Comparison of ENCODE assay signal across 25 cellular contexts in the genomic region with DNA sequence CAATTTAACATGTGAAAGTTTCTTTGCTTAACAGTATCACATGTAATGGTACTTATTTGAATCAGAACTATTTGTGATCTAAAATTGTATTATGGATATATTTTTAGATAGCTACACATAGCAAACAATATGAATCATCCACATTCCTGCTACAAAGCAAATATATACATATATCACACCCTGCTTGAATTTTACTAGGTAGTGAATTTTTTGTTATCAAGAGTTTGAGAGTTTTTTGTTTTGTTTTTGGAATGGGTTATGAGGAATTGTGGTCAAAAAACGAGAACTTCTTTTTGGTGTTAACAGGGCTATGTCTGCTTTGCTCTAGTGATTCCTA.
"Had no signal": no experiment of that assay in that cellular context is flagged by ENCODE, and none has a peak within 500 bp of the region (broad histone marks: within the 10 kb centered on the region; RNA-seq: fewer than 3 reads in every experiment).

No MANE protein-coding gene starts in this region.

- ATAC-seq: gastroesophageal sphincter; heart left ventricle; left lobe of liver; mucosa of descending colon; natural killer cell treated with Interleukin-12 subunit alpha and Interleukin-12 subunit beta and Interleukin-15 and Interleukin-18, amount 100 ng/mL, for 72 hours; right lobe of liver; stimulated activated naive CD8-positive, alpha-beta T cell treated with anti-CD3 and anti-CD28 coated beads, Interleukin-15, amount 100 ng/mL, for 72 hours had no signal

- DNase-seq: dorsolateral prefrontal cortex; effector CD4-positive, alpha-beta T cell; heart left ventricle; kidney; mucosa of descending colon; naive B cell; right lobe of liver; stimulated activated CD4-positive, alpha-beta T cell treated with anti-CD3 and anti-CD28 coated beads, Interleukin-12 subunit alpha, Interleukin-12 subunit beta, amount 100 ng/mL, for 4 hours; stimulated activated CD4-positive, alpha-beta T cell treated with anti-CD3 and anti-CD28 coated beads, Interleukin-1b, Interleukin-23, amount 100 ng/mL, for 48 hours; stimulated activated CD4-positive, alpha-beta T cell treated with anti-CD3 and anti-CD28 coated beads, Interleukin-4, amount 100 ng/mL, for 1 hour; stimulated activated CD8-positive, alpha-beta memory T cell treated with anti-CD3 and anti-CD28 coated beads, Interleukin-4, amount 100 ng/mL, for 48 hours; stimulated activated naive CD4-positive, alpha-beta T cell; stimulated activated naive CD8-positive, alpha-beta T cell treated with anti-CD3 and anti-CD28 coated beads, Interleukin-15, amount 100 ng/mL, for 72 hours; transverse colon; upper lobe of right lung; uterus had no signal

- H3K4me3 ChIP-seq: dorsolateral prefrontal cortex, esophagus muscularis mucosa, gastroesophageal sphincter, heart left ventricle, hepatocyte, mucosa of descending colon, right lobe of liver, smooth muscle cell, suprapubic skin, transverse colon, upper lobe of right lung, uterus had no signal

- H3K4me1 ChIP-seq: esophagus muscularis mucosa, foreskin keratinocyte, gastroesophageal sphincter, heart left ventricle, right lobe of liver, transverse colon, upper lobe of right lung, uterus had no signal

- H3K4me2 ChIP-seq: hepatocyte, smooth muscle cell had no signal

- H3K36me3 ChIP-seq: esophagus muscularis mucosa, gastroesophageal sphincter, heart left ventricle, right lobe of liver, suprapubic skin, transverse colon, upper lobe of right lung, uterus had no signal

- H3K9me3 ChIP-seq: esophagus muscularis mucosa, gastroesophageal sphincter, heart left ventricle, mucosa of descending colon, right lobe of liver, suprapubic skin, transverse colon, upper lobe of right lung, uterus had no signal

- H3K27ac ChIP-seq: dorsolateral prefrontal cortex, esophagus muscularis mucosa, foreskin keratinocyte, gastroesophageal sphincter, heart left ventricle, hepatocyte, parathyroid adenoma, right lobe of liver, suprapubic skin, transverse colon, upper lobe of right lung, uterus had no signal

- H3K27me3 ChIP-seq: dorsolateral prefrontal cortex, esophagus muscularis mucosa, foreskin keratinocyte, gastroesophageal sphincter, heart left ventricle, hepatocyte, right lobe of liver, suprapubic skin, transverse colon, upper lobe of right lung, uterus had no signal

- H2AFZ ChIP-seq: hepatocyte, parathyroid adenoma had no signal

- H3K9ac ChIP-seq: parathyroid adenoma had no signal

- H3K79me2 ChIP-seq: hepatocyte, parathyroid adenoma had no signal
